Comparison of ENCODE assay signal across 15 cellular contexts in the genomic region with DNA sequence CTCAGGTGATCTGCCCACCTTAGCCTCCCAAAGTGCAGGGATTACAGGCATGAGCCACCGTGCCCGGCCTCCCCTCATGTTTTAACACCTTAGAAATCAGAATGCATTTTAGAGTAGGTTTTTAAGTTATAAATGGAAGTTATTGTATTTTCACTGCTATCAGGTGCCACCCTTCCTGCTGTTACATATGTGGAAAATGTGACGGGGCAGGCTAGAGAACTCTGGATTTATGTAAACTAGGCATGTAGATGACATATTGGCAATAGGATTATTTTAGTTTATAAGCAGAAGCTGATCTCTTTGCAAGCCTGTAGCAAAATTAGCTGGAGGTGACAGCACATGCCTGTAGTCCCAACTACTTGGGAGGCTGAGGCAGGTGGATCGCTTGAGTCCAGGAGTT. TPM values are rescaled to one million over a fixed set of nuclear protein-coding genes. Genes with fewer than 3 reads are reported as not detected.
DNase-seq lines count a peak whose midpoint lies in the region; ATAC-seq and TF ChIP-seq lines count a peak whose summit lies in the region.
"Had no signal": no experiment of that assay in that cellular context is flagged by ENCODE, and none has a peak within 500 bp of the region (broad histone marks: within the 10 kb centered on the region; RNA-seq: fewer than 3 reads in every experiment).

No MANE protein-coding gene starts in this region.

- peaks cover 60% of the 10 kb centered on the region for H3K36me3 ChIP-seq in KOPT-K1 (ENCODE audit: insufficient read depth, low read length)
- peaks cover 37% of the 10 kb centered on the region for H3K36me3 ChIP-seq in osteoblast (ENCODE audit: insufficient read depth, low read length)
- H3K36me3 ChIP-seq in prostate gland: peaks cover 2 to 12% of the 10 kb centered on the region in 2 donors

- no peaks in the 10 kb centered on the region for H3K27me3 Mint-ChIP-seq in T-helper 1 cell treated with Interleukin-12 subunit alpha and Interleukin-12 subunit beta and Interleukin-4 antibody, amounts not matched to agents 30 μg/mL and 1 μg/mL, for 36 hours (ENCODE audit: low read depth)
- no peaks in the 10 kb centered on the region for H3K27me3 Mint-ChIP-seq in chondrocyte (ENCODE audit: low read depth)

- intact Hi-C loops in prostate gland (cut with DNase I): no loop called here

- H3K27me3 ChIP-seq in osteoblast (ENCODE audit: insufficient read depth, low read length) (no peaks in the 10 kb centered on the region), prostate gland (replicated peaks; ENCODE audit: insufficient read depth) (no peaks in the 10 kb centered on the region)

- H3K4me2 ChIP-seq in osteoblast (ENCODE audit: insufficient read depth, low read length): peak overlapping the region; percentile 95

- no peak for ATAC-seq in HG03354 (IDR thresholded peaks at IDR 0.05; ENCODE audit: poor library complexity, severe bottlenecking, unreplicated experiment)

- H3K4me1 Mint-ChIP-seq in T-helper 1 cell treated with Interleukin-12 subunit alpha and Interleukin-12 subunit beta and Interleukin-4 antibody, amounts not matched to agents 30 μg/mL and 1 μg/mL, for 36 hours (ENCODE audit: low read depth): peaks cover 46% of the 10 kb centered on the region
- peaks cover 36% of the 10 kb centered on the region for H3K4me1 Mint-ChIP-seq in chondrocyte (ENCODE audit: low read depth)

- peak overlapping the region; percentile 20 for H3K27ac Mint-ChIP-seq in T-helper 1 cell treated with Interleukin-12 subunit alpha and Interleukin-12 subunit beta and Interleukin-4 antibody, amounts not matched to agents 30 μg/mL and 1 μg/mL, for 36 hours
- H3K27ac Mint-ChIP-seq in chondrocyte (ENCODE audit: unreplicated experiment): no peak overlapping the region

- H3K4me1 ChIP-seq in osteoblast (ENCODE audit: insufficient read depth, low read length) (peaks cover 14% of the 10 kb centered on the region), prostate gland (replicated peaks) (no peaks in the 10 kb centered on the region)

- peaks cover 13% of the 10 kb centered on the region for H3K9me3 ChIP-seq in KOPT-K1 (ENCODE audit: insufficient read depth, low read length, poor library complexity, severe bottlenecking)
- no peaks in the 10 kb centered on the region for H3K9me3 ChIP-seq in osteoblast (ENCODE audit: low read depth, low read length)
- no peaks in the 10 kb centered on the region for H3K9me3 ChIP-seq in prostate gland

- H3K9me3 Mint-ChIP-seq in T-helper 1 cell treated with Interleukin-12 subunit alpha and Interleukin-12 subunit beta and Interleukin-4 antibody, amounts not matched to agents 30 μg/mL and 1 μg/mL, for 36 hours: peaks cover 10% of the 10 kb centered on the region
- no peaks in the 10 kb centered on the region for H3K9me3 Mint-ChIP-seq in chondrocyte (ENCODE audit: low read depth)

- H3K36me3 Mint-ChIP-seq in T-helper 1 cell treated with Interleukin-12 subunit alpha and Interleukin-12 subunit beta and Interleukin-4 antibody, amounts not matched to agents 30 μg/mL and 1 μg/mL, for 36 hours (ENCODE audit: low read depth): peaks cover 54% of the 10 kb centered on the region
- peaks cover 26% of the 10 kb centered on the region for H3K36me3 Mint-ChIP-seq in chondrocyte (ENCODE audit: low read depth)

- peaks cover 39% of the 10 kb centered on the region for H3K79me2 ChIP-seq in osteoblast (ENCODE audit: insufficient read depth, low read length)

- H3K4me3 ChIP-seq in osteoblast (ENCODE audit: insufficient read depth, low read length) (no peak overlapping the region), prostate gland (no peak overlapping the region)

- peak overlapping the region; percentile 95 for H3K27ac ChIP-seq in KOPT-K1 (ENCODE audit: low read depth, low read length, poor library complexity, severe bottlenecking)
- peak overlapping the region; percentile 80 for H3K27ac ChIP-seq in osteoblast (ENCODE audit: low read depth, low read length)
- H3K27ac ChIP-seq in prostate gland: no peak overlapping the region

- TF ChIP-seq CTCF in chondrocyte (IDR thresholded peaks at IDR 0.05): no peak
- no peak for TF ChIP-seq CTCF in osteoblast (IDR thresholded peaks at IDR 0.05; ENCODE audit: extremely low read depth, low read depth, low read length)
- no peak for TF ChIP-seq CTCF in prostate gland (IDR thresholded peaks at IDR 0.05)

- peak overlapping the region; percentile 88 for H3K4me3 Mint-ChIP-seq in T-helper 1 cell treated with Interleukin-12 subunit alpha and Interleukin-12 subunit beta and Interleukin-4 antibody, amounts not matched to agents 30 μg/mL and 1 μg/mL, for 36 hours
- H3K4me3 Mint-ChIP-seq in chondrocyte (ENCODE audit: unreplicated experiment): peak overlapping the region; percentile 91

- peaks cover 6% of the 10 kb centered on the region for H4K20me1 ChIP-seq in osteoblast (ENCODE audit: insufficient read depth, low read length)

- WGBS in prostate gland: 69% methylated on average over 4 of the region's 4 CpGs

- no peak for TF ChIP-seq POLR2A in prostate gland (IDR thresholded peaks at IDR 0.05)

- no peak overlapping the region for H2AFZ ChIP-seq in osteoblast (ENCODE audit: low read length)

- DNase-seq in T-helper 1 cell (no peak), chondrocyte (ENCODE audit: low spot score) (no peak), osteoblast (ENCODE audit: insufficient read length, low spot score, missing footprints) (no peak), KBM-7 (no peak), prostate gland (ENCODE audit: low spot score) (no peak)
- DNase-seq: 8988T; activated CD4-positive, alpha-beta T cell treated with anti-CD3 and anti-CD28 coated beads for 1 hour; caudate nucleus; NCI-H1930; RPMI8226 had no signal

- in situ Hi-C loops in KBM-7 (cut with MboI; ENCODE audit: low pct_unique_long_range_greater_than_20kb, low sequenced_read_pairs): no loop called here

RNA-seq across cellular contexts. Expression of a gene that starts 2.1 kb away (rescaled TPM):
- total RNA-seq in chondrocyte: 28.7 to 31.5 TPM (median 30.3 TPM) in 3 replicates
- 7.6 and 10.9 TPM in 2 replicates for total RNA-seq in osteoblast
- 10 to 100 TPM; 19.6 to 20.2 TPM for total RNA-seq in prostate gland

RNA-seq across cellular contexts. Expression of a gene that starts 5.5 kb away (rescaled TPM):
- total RNA-seq in chondrocyte: not detected in 3 replicates
- total RNA-seq in osteoblast: not detected in 2 replicates
- total RNA-seq in prostate gland: 1 to 10 TPM in 1 of 2 donors, under 1 TPM in 1; 0.51 to 7.7 TPM
- total RNA-seq: pulmonary artery endothelial cell had no signal

RNA-seq across cellular contexts. Expression of a gene that starts 25.6 kb away (rescaled TPM):
- total RNA-seq in chondrocyte (not detected in 3 replicates), osteoblast (under 0.01 TPM in 2 replicates), prostate gland (under 1 TPM in 1 of 2 donors, not detected in 1; 0.23 TPM)
- total RNA-seq: kidney epithelial cell, pulmonary artery endothelial cell had no signal

RNA-seq across cellular contexts. Expression of a gene that starts 27.1 kb away (rescaled TPM):
- total RNA-seq in chondrocyte (70.1 to 79.6 TPM (median 79.4 TPM) in 3 replicates), osteoblast (91.3 and 99.9 TPM in 2 replicates), prostate gland (100 to 1,000 TPM; 134 to 153 TPM)

Comparison
In these comparisons a context has a peak if more than half of its experiments do, and no peak if none do; other contexts are left out.
1. H3K27ac ChIP-seq: peak in KOPT-K1 (single experiment) and osteoblast (single experiment); none in prostate gland (0 of 2).